Comparison of ENCODE assay signal across 1 cellular context in genomic region chr15:81113861-81114261, GRCh38.
TF ChIP-seq lines count a peak whose summit lies in the region.

No MANE protein-coding gene starts in this region.

TF ChIP-seq in HEK293, 187 proteins besides CTCF, POLR2A, EP300 and RAD21 (continued from another document):
- TF ChIP-seq ZBTB44 (tag by site-specific recombination; IDR thresholded peaks at IDR 0.05) (0 out of 2 replicates have a peak, but pooled peaks have one; percentile 29), PRDM10 (tag by site-specific recombination; IDR thresholded peaks at IDR 0.05) (no peak), ZNF19 (tag by site-specific recombination; IDR thresholded peaks at IDR 0.05; ENCODE audit: low read depth) (no peak), ZNF677 (tag by site-specific recombination; IDR thresholded peaks at IDR 0.05) (no peak), ZNF148 (tag by site-specific recombination; IDR thresholded peaks at IDR 0.05; ENCODE audit: borderline replicate concordance) (no peak)
